12 cellular contexts compared by ENCODE assay signal in genomic region chr18:55228191-55228590, GRCh38.
DNase-seq lines count a peak whose midpoint lies in the region; TF ChIP-seq lines count a peak whose summit lies in the region.
"Had no signal": no experiment of that assay in that cellular context is flagged by ENCODE, and none has a peak within 500 bp of the region (broad histone marks: within the 10 kb centered on the region; RNA-seq: fewer than 3 reads in every experiment).

No MANE protein-coding gene starts in this region.

- peak; percentile 4 for DNase-seq in Calu3
- peak; percentile 5 for DNase-seq in NCI-H510A (lab: John Stamatoyannopoulos, UW)
- peak; percentile 27 for DNase-seq in fibroblast of the aortic adventitia (ENCODE audit: low read depth)
- no peak for DNase-seq in retinal pigment epithelial cell (ENCODE audit: low read depth)
- no peak for DNase-seq in T-helper 2 cell treated with Interferon-gamma antibody and Interleukin-4, amounts not matched to agents 5 μg/mL and 100 μg/mL, for 36 hours (ENCODE audit: low spot score)
- DNase-seq in NK-92 treated with Interleukin-12 subunit alpha and Interleukin-12 subunit beta, amount 100 ng/mL, for 24 hours (lab: John Stamatoyannopoulos, UW), result no peak
- no peak for DNase-seq in dermis blood vessel endothelial cell
- no peak for DNase-seq in iPS-NIHi7 (ENCODE audit: extremely low spot score)
- DNase-seq: stimulated activated CD4-positive, alpha-beta T cell treated with anti-CD3 and anti-CD28 coated beads, Interleukin-4, amount 100 ng/mL, for 1 hour; stimulated activated naive CD4-positive, alpha-beta T cell treated with Interleukin-2 at 50 U/mL for 16 hours had no signal

- H3K4me3 Mint-ChIP-seq in Calu3 (ENCODE audit: low read depth, unreplicated experiment), result no peak overlapping the region
- H3K4me3 Mint-ChIP-seq in T-helper 2 cell treated with Interferon-gamma antibody and Interleukin-4, amounts not matched to agents 5 μg/mL and 100 μg/mL, for 36 hours, result no peak overlapping the region
- H3K4me3 Mint-ChIP-seq: T-helper 1 cell treated with Interleukin-12 subunit alpha and Interleukin-12 subunit beta and Interleukin-4 antibody, amounts not matched to agents 30 μg/mL and 1 μg/mL, for 36 hours had no signal

- H3K4me3 ChIP-seq in fibroblast of the aortic adventitia (ENCODE audit: low read depth, low read length) (no peak overlapping the region), retinal pigment epithelial cell (ENCODE audit: low read length) (no peak overlapping the region)

- H3K36me3 Mint-ChIP-seq in Calu3 (ENCODE audit: insufficient read depth, unreplicated experiment), result no peaks in the 10 kb centered on the region
- no peaks in the 10 kb centered on the region for H3K36me3 Mint-ChIP-seq in T-helper 2 cell treated with Interferon-gamma antibody and Interleukin-4, amounts not matched to agents 5 μg/mL and 100 μg/mL, for 36 hours (ENCODE audit: low read depth)

- H3K27ac Mint-ChIP-seq in Calu3 (ENCODE audit: unreplicated experiment), result peak overlapping the region; percentile 13
- no peak overlapping the region for H3K27ac Mint-ChIP-seq in T-helper 2 cell treated with Interferon-gamma antibody and Interleukin-4, amounts not matched to agents 5 μg/mL and 100 μg/mL, for 36 hours
- H3K27ac Mint-ChIP-seq: activated T-helper 2 cell treated with anti-CD3 and anti-CD28 coated beads, Interferon-gamma antibody, Interleukin-2, Interleukin-4, amounts not matched to agents 10 μg/mL and 5 μg/mL and 100 μg/mL, durations not matched to agents 14 hours and 24 hours and 36 hours; T-helper 1 cell treated with Interleukin-12 subunit alpha and Interleukin-12 subunit beta and Interleukin-4 antibody, amounts not matched to agents 30 μg/mL and 1 μg/mL, for 36 hours had no signal

- no TSS peak for BruUV-seq in Calu3 (replicated peaks; lab: Mats Ljungman, UMichigan)

- H3K9me3 Mint-ChIP-seq in Calu3 (ENCODE audit: low read depth, unreplicated experiment), result no peaks in the 10 kb centered on the region
- no peaks in the 10 kb centered on the region for H3K9me3 Mint-ChIP-seq in T-helper 2 cell treated with Interferon-gamma antibody and Interleukin-4, amounts not matched to agents 5 μg/mL and 100 μg/mL, for 36 hours
- H3K9me3 Mint-ChIP-seq: activated T-helper 2 cell treated with anti-CD3 and anti-CD28 coated beads, Interferon-gamma antibody, Interleukin-2, Interleukin-4, amounts not matched to agents 10 μg/mL and 5 μg/mL and 100 μg/mL, durations not matched to agents 14 hours and 24 hours and 36 hours; T-helper 1 cell treated with Interleukin-12 subunit alpha and Interleukin-12 subunit beta and Interleukin-4 antibody, amounts not matched to agents 30 μg/mL and 1 μg/mL, for 36 hours had no signal

- peaks cover 10% of the 10 kb centered on the region for H3K4me1 Mint-ChIP-seq in Calu3 (ENCODE audit: low read depth, unreplicated experiment)
- no peaks in the 10 kb centered on the region for H3K4me1 Mint-ChIP-seq in T-helper 2 cell treated with Interferon-gamma antibody and Interleukin-4, amounts not matched to agents 5 μg/mL and 100 μg/mL, for 36 hours (ENCODE audit: low read depth)

- TF ChIP-seq CTCF in Calu3 (IDR thresholded peaks at IDR 0.05; ENCODE audit: unreplicated experiment) (no peak), fibroblast of the aortic adventitia (IDR thresholded peaks at IDR 0.05; ENCODE audit: insufficient read depth, low read length) (no peak), retinal pigment epithelial cell (conservative IDR thresholded peaks at IDR 0.05; ENCODE audit: low read depth, low read length) (peak; percentile 9)

- H3K27me3 Mint-ChIP-seq in Calu3 (ENCODE audit: unreplicated experiment), result no peaks in the 10 kb centered on the region
- H3K27me3 Mint-ChIP-seq in T-helper 2 cell treated with Interferon-gamma antibody and Interleukin-4, amounts not matched to agents 5 μg/mL and 100 μg/mL, for 36 hours (ENCODE audit: low read depth), result peaks cover 2% of the 10 kb centered on the region

- intact Hi-C loops in Calu3 (cut with micrococcal nuclease; ENCODE audit: unreplicated experiment), result loop anchor here (2.0 kb wide), 1 partner anchor 127 kb away; no protein-coding TSS in a partner anchor

- CTCF ChIA-PET in Calu3 (lab: Charles Lee), result interaction anchor here (1.2 kb wide), 1 partner anchor 131 kb away, joined by 3 read pairs; no protein-coding TSS in a partner anchor

Comparison
In these comparisons a context has a peak if more than half of its experiments do, and no peak if none do; other contexts are left out.
1. DNase-seq: peak in Calu3 (single experiment), NCI-H510A (single experiment) and fibroblast of the aortic adventitia (single experiment); none in retinal pigment epithelial cell (single experiment), T-helper 2 cell treated with Interferon-gamma antibody and Interleukin-4, amounts not matched to agents 5 μg/mL and 100 μg/mL, for 36 hours (single experiment), NK-92 treated with Interleukin-12 subunit alpha and Interleukin-12 subunit beta, amount 100 ng/mL, for 24 hours (single experiment), dermis blood vessel endothelial cell (single experiment) and iPS-NIHi7 (single experiment).